ENCODE assay signal across 14 cellular contexts in genomic region chr2:238120463-238121298, GRCh38. TPM values are rescaled to one million over a fixed set of nuclear protein-coding genes. Genes with fewer than 3 reads are reported as not detected.
A peak's percentile ranks its signal among the peaks of the same experiment; 100 is the strongest.
DNase-seq lines count a peak whose midpoint lies in the region; ATAC-seq, FAIRE-seq and TF ChIP-seq lines count a peak whose summit lies in the region.
"Had no signal": no experiment of that assay in that cellular context is flagged by ENCODE, and none has a peak within 500 bp of the region (broad histone marks: within the 10 kb centered on the region; RNA-seq: fewer than 3 reads in every experiment).

No MANE protein-coding gene starts in this region.

- FAIRE-seq in GM12878 (lab: Jason Lieb, UNC) (no peak), kidney (lab: Jason Lieb, UNC) (no peak)

- in situ Hi-C loops in GM12878 (cut with MboI) = no loop called here

- H3K4me3 Mint-ChIP-seq in endothelial cell (ENCODE audit: unreplicated experiment) = no peak overlapping the region

- no peak for TF ChIP-seq POLR2A in GM12878 (IDR thresholded peaks at IDR 0.05; ENCODE audit: low read depth, low read length)

- H3K4me2 ChIP-seq in GM12878 (ENCODE audit: control insufficient read depth, insufficient read depth) = no peak overlapping the region

- no peaks in the 10 kb centered on the region for H3K36me3 Mint-ChIP-seq in endothelial cell (ENCODE audit: low read depth, unreplicated experiment)
- H3K36me3 Mint-ChIP-seq in activated naive CD4-positive, alpha-beta T cell treated with anti-CD3 and anti-CD28 coated beads, Interleukin-2, amount 50 U/mL, for 72 hours = no peaks in the 10 kb centered on the region

- SMC1A ChIA-PET in GM12878 (lab: Charles Lee; ENCODE audit: uncharacterized antibody, unreplicated experiment) = interaction anchor here (1.0 kb wide), 1 partner anchor 14 kb away, joined by 3 read pairs; no protein-coding TSS in a partner anchor

- H3K4me3 ChIP-seq in GM12878 = no peak overlapping the region
- no peak overlapping the region for H3K4me3 ChIP-seq in kidney (ENCODE audit: low read length in 2 of 2)
- H3K4me3 ChIP-seq: gastrocnemius medialis, uterus had no signal

- TF ChIP-seq CTCF in GM12878 (IDR thresholded peaks at IDR 0.05 in 2 of 3, conservative IDR thresholded peaks at IDR 0.05 in 1 of 3; ENCODE audit: control insufficient read depth in 2 of 3, extremely low read depth in 1 of 3, insufficient read depth in 1 of 3, low read depth in 3 of 3, low read length in 3 of 3) = no peak
- no peak for TF ChIP-seq CTCF in kidney (IDR thresholded peaks at IDR 0.05; ENCODE audit: borderline replicate concordance, extremely low read depth, insufficient read depth)
- no peak for TF ChIP-seq CTCF in endothelial cell (IDR thresholded peaks at IDR 0.05; ENCODE audit: unreplicated experiment)

- intact Hi-C loops in Right ventricle myocardium superior (cut with DNase I) = no loop called here
- intact Hi-C loops in cardiac septum (cut with DNase I) = loop anchor here (5.0 kb wide), 1 partner anchor 142 kb away; no protein-coding TSS in a partner anchor
- intact Hi-C loops in GM12878 (cut with micrococcal nuclease; ENCODE audit: unreplicated experiment) = no loop called here
- intact Hi-C loops in kidney (cut with DNase I) = no loop called here

- TF ChIP-seq RAD21 in GM12878 (IDR thresholded peaks at IDR 0.05; ENCODE audit: insufficient read depth, low read depth, low read length) = no peak

- H3K9ac ChIP-seq in GM12878 (ENCODE audit: control insufficient read depth, insufficient read depth, low read length) = no peak overlapping the region
- no peak overlapping the region for H3K9ac ChIP-seq in kidney (ENCODE audit: low read length in 2 of 2)

- H3K4me1 ChIP-seq in GM12878 (ENCODE audit: control insufficient read depth, insufficient read depth, low read length) = no peaks in the 10 kb centered on the region
- no peaks in the 10 kb centered on the region for H3K4me1 ChIP-seq in kidney (ENCODE audit: control insufficient read depth in 1 of 2, insufficient read depth in 1 of 2, low read depth in 1 of 2, low read length in 2 of 2)
- H3K4me1 ChIP-seq: gastrocnemius medialis, uterus had no signal

- no peaks in the 10 kb centered on the region for H3K4me1 Mint-ChIP-seq in endothelial cell (ENCODE audit: unreplicated experiment)

- CTCF ChIA-PET in GM12878 (lab: Yijun Ruan, JAX) = interaction anchor here (0.8 kb wide), 1 partner anchor 18 kb away, joined by 3 read pairs; no protein-coding TSS in a partner anchor

- no peaks in the 10 kb centered on the region for H4K20me1 ChIP-seq in GM12878 (ENCODE audit: control insufficient read depth, insufficient read depth)

- ATAC-seq in Right ventricle myocardium superior (ENCODE audit: poor library complexity) (peak; percentile 69), GM12878 (peak; percentile 20; the same call in 1 of the 3 replicates)
- no peak for ATAC-seq in activated naive CD4-positive, alpha-beta T cell treated with anti-CD3 and anti-CD28 coated beads, Interleukin-2, amount 50 U/mL, for 72 hours
- ATAC-seq: gastrocnemius medialis, left lobe of liver had no signal

- TF ChIP-seq EP300 in GM12878 (IDR thresholded peaks at IDR 0.05; ENCODE audit: borderline replicate concordance in 1 of 2, control insufficient read depth in 1 of 2, low read depth in 2 of 2, low read length in 2 of 2) = no peak

- H3K9me3 ChIP-seq in GM12878 (replicated peaks; ENCODE audit: control insufficient read depth, insufficient read depth, low read length) (no peaks in the 10 kb centered on the region), kidney (ENCODE audit: control insufficient read depth in 1 of 2, low read length in 2 of 2) (no peaks in the 10 kb centered on the region)
- H3K9me3 ChIP-seq: gastrocnemius medialis, uterus had no signal

- no peak overlapping the region for H2AFZ ChIP-seq in GM12878 (ENCODE audit: control insufficient read depth, low read depth, low read length)

- no TSS peak for BruUV-seq in GM12878 (replicated peaks; lab: Mats Ljungman, UMichigan)

- POLR2A ChIA-PET in GM12878 (lab: Charles Lee) = interaction anchor here (2.2 kb wide), 1 partner anchor 12 kb away, joined by 7 read pairs; no protein-coding TSS in a partner anchor

- no peaks in the 10 kb centered on the region for H3K9me3 Mint-ChIP-seq in endothelial cell (ENCODE audit: unreplicated experiment)
- H3K9me3 Mint-ChIP-seq in activated naive CD4-positive, alpha-beta T cell treated with anti-CD3 and anti-CD28 coated beads, Interleukin-2, amount 50 U/mL, for 72 hours = no peaks in the 10 kb centered on the region

- peak; percentile 49 for DNase-seq in Right ventricle myocardium superior
- no peak for DNase-seq in cardiac septum (ENCODE audit: low spot score)
- DNase-seq in GM12878 (ENCODE audit: low read depth, low spot score) = no peak
- DNase-seq in kidney = peak; percentile 59
- no peak for DNase-seq in endothelial cell (ENCODE audit: low spot score)
- no peak for DNase-seq in activated naive CD4-positive, alpha-beta T cell treated with anti-CD3 and anti-CD28 coated beads, Interleukin-2, amount 50 U/mL, for 72 hours (ENCODE audit: low spot score in 2 of 2)
- no peak for DNase-seq in AG08396 (ENCODE audit: low spot score)
- no peak for DNase-seq in stimulated activated CD4-positive, alpha-beta T cell treated with anti-CD3 and anti-CD28 coated beads, Interleukin-4, amount 100 ng/mL, for 24 hours
- DNase-seq: gastrocnemius medialis, nucleus accumbens, SIG-M5, uterus had no signal

- H3K27ac ChIP-seq in GM12878 (ENCODE audit: control insufficient read depth, insufficient read depth) (no peak overlapping the region), kidney (ENCODE audit: low read depth in 2 of 2, low read length in 2 of 2) (no peak overlapping the region)
- H3K27ac ChIP-seq: gastrocnemius medialis, uterus had no signal

- no peaks in the 10 kb centered on the region for H3K27me3 ChIP-seq in GM12878 (replicated peaks in 1 of 2; ENCODE audit: control insufficient read depth in 2 of 2, insufficient read depth in 2 of 2, low read length in 1 of 2)
- H3K27me3 ChIP-seq: uterus had no signal

- no peaks in the 10 kb centered on the region for H3K36me3 ChIP-seq in GM12878 (ENCODE audit: control insufficient read depth in 2 of 2, insufficient read depth in 2 of 2, low read length in 1 of 2)
- no peaks in the 10 kb centered on the region for H3K36me3 ChIP-seq in kidney (ENCODE audit: control insufficient read depth in 1 of 2, insufficient read depth in 2 of 2, low read length in 2 of 2)
- H3K36me3 ChIP-seq: gastrocnemius medialis, uterus had no signal

- no peaks in the 10 kb centered on the region for H3K79me2 ChIP-seq in GM12878 (ENCODE audit: control insufficient read depth, insufficient read depth, low read length)

- WGBS in GM12878 (ENCODE audit: insufficient coverage, insufficient replicate concordance, low lambda C conversion rate, missing lambda C conversion rate) = 41% methylated on average over 30 of the region's 30 CpGs

- H3K27ac Mint-ChIP-seq in endothelial cell (ENCODE audit: unreplicated experiment) = no peak overlapping the region
- H3K27ac Mint-ChIP-seq in activated naive CD4-positive, alpha-beta T cell treated with anti-CD3 and anti-CD28 coated beads, Interleukin-2, amount 50 U/mL, for 72 hours = no peak overlapping the region

- RAD21 ChIA-PET in GM12878 (lab: Charles Lee; ENCODE audit: unreplicated experiment) = interaction anchor here (1.3 kb wide), 1 partner anchor 142 kb away, joined by 5 read pairs; no protein-coding TSS in a partner anchor

- peaks cover 9% of the 10 kb centered on the region for H3K27me3 Mint-ChIP-seq in endothelial cell (ENCODE audit: unreplicated experiment)

RNA-seq across cellular contexts. Expression of gene KLHL30, which starts 17.8 kb away (rescaled TPM):
- total RNA-seq in Right ventricle myocardium superior = 20.0 TPM
- 14.3 TPM for total RNA-seq in cardiac septum
- total RNA-seq in GM12878 (2013; cell fraction: nucleolus; rRNA removed) = 0.12 and 0.13 TPM in 2 replicates
- 0.05 TPM in 1 of 2 replicates, not detected in the other for total RNA-seq in GM12878 (2014; rRNA removed)
- not detected in 2 replicates for total RNA-seq in GM12878 (2014; rRNA removed; fragmentation: Illumina TruSeq; extraction: Trizol)
- 0.05 TPM in 1 of 2 replicates, not detected in the other for total RNA-seq in GM12878 (2021)
- not detected for polyA plus RNA-seq in GM12878 (2011; ENCODE audit: low read depth)
- not detected in 2 replicates for polyA plus RNA-seq in GM12878 (2011; rRNA removed)
- polyA plus RNA-seq in GM12878 (2011; cell fraction: cytosol; rRNA removed) = not detected in 2 replicates
- 0.09 TPM in 1 of 2 replicates, not detected in the other for polyA plus RNA-seq in GM12878 (2011; cell fraction: nucleus; rRNA removed)
- polyA plus RNA-seq in GM12878 (2012) = 0.03 TPM in 1 of 2 replicates, not detected in the other
- polyA plus RNA-seq in GM12878 (2014; fragmentation: Illumina TruSeq; extraction: Trizol) = not detected in 2 replicates
- not detected for polyA plus RNA-seq in GM12878 (2014; fragmentation: Nextera tagmentation; extraction: Ambion mirVana)
- polyA plus RNA-seq in GM12878 (2014; rRNA removed) = not detected in 2 replicates
- under 1 TPM in 1 of 2 experiments, not detected in 1; 0.03 TPM for polyA plus RNA-seq in GM12878 (2016; fragmentation: Nextera tagmentation; extraction: Ambion mirVana)
- not detected in 2 replicates for polyA minus RNA-seq in GM12878 (2011; rRNA and poly(A)+ RNA removed)
- polyA minus RNA-seq in GM12878 (2011; cell fraction: cytosol; rRNA and poly(A)+ RNA removed) = not detected in 2 replicates
- not detected in 2 replicates for polyA minus RNA-seq in GM12878 (2011; cell fraction: nucleus; rRNA and poly(A)+ RNA removed)
- total RNA-seq in kidney = 5.7 TPM
- 0.24 TPM for polyA plus RNA-seq in kidney (ENCODE audit: insufficient read depth, low read depth, low replicate concordance)
- not detected for total RNA-seq in endothelial cell (ENCODE audit: unreplicated experiment)
- total RNA-seq in activated naive CD4-positive, alpha-beta T cell treated with anti-CD3 and anti-CD28 coated beads, Interleukin-2, amount 50 U/mL, for 72 hours = not detected

RNA-seq across cellular contexts. Expression of gene ESPNL, which starts 20.5 kb away (rescaled TPM):
- not detected for total RNA-seq in Right ventricle myocardium superior
- 0.08 TPM for total RNA-seq in cardiac septum
- 3.3 and 4.0 TPM in 2 replicates for total RNA-seq in GM12878 (2013; cell fraction: nucleolus; rRNA removed)
- total RNA-seq in GM12878 (2014; rRNA removed) = 0.49 and 0.56 TPM in 2 replicates
- total RNA-seq in GM12878 (2014; rRNA removed; fragmentation: Illumina TruSeq; extraction: Trizol) = 0.14 and 0.18 TPM in 2 replicates
- total RNA-seq in GM12878 (2021) = 0.32 and 0.41 TPM in 2 replicates
- polyA plus RNA-seq in GM12878 (2011; ENCODE audit: low read depth) = 0.07 TPM
- polyA plus RNA-seq in GM12878 (2011; rRNA removed) = 0.56 and 0.94 TPM in 2 replicates
- 1.6 and 2.2 TPM in 2 replicates for polyA plus RNA-seq in GM12878 (2011; cell fraction: cytosol; rRNA removed)
- 6.6 and 6.9 TPM in 2 replicates for polyA plus RNA-seq in GM12878 (2011; cell fraction: nucleus; rRNA removed)
- 0.38 and 0.48 TPM in 2 replicates for polyA plus RNA-seq in GM12878 (2012)
- 0.12 TPM in 1 of 2 replicates, not detected in the other for polyA plus RNA-seq in GM12878 (2014; fragmentation: Illumina TruSeq; extraction: Trizol)
- not detected for polyA plus RNA-seq in GM12878 (2014; fragmentation: Nextera tagmentation; extraction: Ambion mirVana)
- 0.36 and 0.39 TPM in 2 replicates for polyA plus RNA-seq in GM12878 (2014; rRNA removed)
- under 1 TPM in 1 of 2 experiments, not detected in 1; 0.05 TPM for polyA plus RNA-seq in GM12878 (2016; fragmentation: Nextera tagmentation; extraction: Ambion mirVana)
- 0.15 and 0.62 TPM in 2 replicates for polyA minus RNA-seq in GM12878 (2011; rRNA and poly(A)+ RNA removed)
- 0.94 TPM in 1 of 2 replicates, not detected in the other for polyA minus RNA-seq in GM12878 (2011; cell fraction: cytosol; rRNA and poly(A)+ RNA removed)
- polyA minus RNA-seq in GM12878 (2011; cell fraction: nucleus; rRNA and poly(A)+ RNA removed) = 0.60 and 0.77 TPM in 2 replicates
- 2.7 TPM for total RNA-seq in kidney
- 0.28 TPM for polyA plus RNA-seq in kidney (ENCODE audit: insufficient read depth, low read depth, low replicate concordance)
- 0.82 TPM for total RNA-seq in endothelial cell (ENCODE audit: unreplicated experiment)
- under 1 TPM; 0.18 to 0.43 TPM for total RNA-seq in activated naive CD4-positive, alpha-beta T cell treated with anti-CD3 and anti-CD28 coated beads, Interleukin-2, amount 50 U/mL, for 72 hours
- total RNA-seq: MCF 10A had no signal

RNA-seq across cellular contexts. Expression of gene ERFE, which starts 38.1 kb away (rescaled TPM):
- total RNA-seq in Right ventricle myocardium superior = not detected
- total RNA-seq in cardiac septum = 0.62 TPM
- not detected in 2 replicates for total RNA-seq in GM12878 (2013; cell fraction: nucleolus; rRNA removed)
- total RNA-seq in GM12878 (2014; rRNA removed) = not detected in 2 replicates
- total RNA-seq in GM12878 (2014; rRNA removed; fragmentation: Illumina TruSeq; extraction: Trizol) = not detected in 2 replicates
- total RNA-seq in GM12878 (2021) = not detected in 2 replicates
- polyA plus RNA-seq in GM12878 (2011; ENCODE audit: low read depth) = not detected
- not detected in 2 replicates for polyA plus RNA-seq in GM12878 (2011; rRNA removed)
- not detected in 2 replicates for polyA plus RNA-seq in GM12878 (2011; cell fraction: cytosol; rRNA removed)
- polyA plus RNA-seq in GM12878 (2011; cell fraction: nucleus; rRNA removed) = not detected in 2 replicates
- polyA plus RNA-seq in GM12878 (2012) = 0.11 TPM in 1 of 2 replicates, not detected in the other
- polyA plus RNA-seq in GM12878 (2014; fragmentation: Illumina TruSeq; extraction: Trizol) = not detected in 2 replicates
- not detected for polyA plus RNA-seq in GM12878 (2014; fragmentation: Nextera tagmentation; extraction: Ambion mirVana)
- not detected in 2 replicates for polyA plus RNA-seq in GM12878 (2014; rRNA removed)
- polyA plus RNA-seq in GM12878 (2016; fragmentation: Nextera tagmentation; extraction: Ambion mirVana) = not detected
- polyA minus RNA-seq in GM12878 (2011; rRNA and poly(A)+ RNA removed) = not detected in 2 replicates
- polyA minus RNA-seq in GM12878 (2011; cell fraction: cytosol; rRNA and poly(A)+ RNA removed) = not detected in 2 replicates
- 0.24 TPM in 1 of 2 replicates, not detected in the other for polyA minus RNA-seq in GM12878 (2011; cell fraction: nucleus; rRNA and poly(A)+ RNA removed)
- 61.4 TPM for total RNA-seq in kidney
- polyA plus RNA-seq in kidney (ENCODE audit: insufficient read depth, low read depth, low replicate concordance) = 1.6 TPM
- 0.41 TPM for total RNA-seq in endothelial cell (ENCODE audit: unreplicated experiment)
- total RNA-seq in activated naive CD4-positive, alpha-beta T cell treated with anti-CD3 and anti-CD28 coated beads, Interleukin-2, amount 50 U/mL, for 72 hours = under 1 TPM in 1 of 2 donors, not detected in 1; 0.60 TPM
- total RNA-seq: left lobe of liver had no signal

RNA-seq across cellular contexts. Expression of gene SCLY, which starts 59.9 kb away (rescaled TPM):
- 8.6 TPM for total RNA-seq in Right ventricle myocardium superior
- 8.8 TPM for total RNA-seq in cardiac septum
- 121 and 125 TPM in 2 replicates for total RNA-seq in GM12878 (2013; cell fraction: nucleolus; rRNA removed)
- 35.4 and 37.9 TPM in 2 replicates for total RNA-seq in GM12878 (2014; rRNA removed)
- total RNA-seq in GM12878 (2014; rRNA removed; fragmentation: Illumina TruSeq; extraction: Trizol) = 22.6 and 24.4 TPM in 2 replicates
- total RNA-seq in GM12878 (2021) = 31.9 and 34.3 TPM in 2 replicates
- polyA plus RNA-seq in GM12878 (2011; ENCODE audit: low read depth) = 10.1 TPM
- polyA plus RNA-seq in GM12878 (2011; rRNA removed) = 31.9 and 42.2 TPM in 2 replicates
- polyA plus RNA-seq in GM12878 (2011; cell fraction: cytosol; rRNA removed) = 38.5 and 49.2 TPM in 2 replicates
- polyA plus RNA-seq in GM12878 (2011; cell fraction: nucleus; rRNA removed) = 71.2 and 92.5 TPM in 2 replicates
- polyA plus RNA-seq in GM12878 (2012) = 11.0 and 12.3 TPM in 2 replicates
- 22.2 and 22.3 TPM in 2 replicates for polyA plus RNA-seq in GM12878 (2014; fragmentation: Illumina TruSeq; extraction: Trizol)
- polyA plus RNA-seq in GM12878 (2014; fragmentation: Nextera tagmentation; extraction: Ambion mirVana) = 1 to 10 TPM; 3.3 to 3.6 TPM
- polyA plus RNA-seq in GM12878 (2014; rRNA removed) = 30.3 and 35.2 TPM in 2 replicates
- polyA plus RNA-seq in GM12878 (2016; fragmentation: Nextera tagmentation; extraction: Ambion mirVana) = 10 to 100 TPM; 46.4 to 49.1 TPM
- 46.1 and 55.5 TPM in 2 replicates for polyA minus RNA-seq in GM12878 (2011; rRNA and poly(A)+ RNA removed)
- 10.7 and 21.7 TPM in 2 replicates for polyA minus RNA-seq in GM12878 (2011; cell fraction: cytosol; rRNA and poly(A)+ RNA removed)
- polyA minus RNA-seq in GM12878 (2011; cell fraction: nucleus; rRNA and poly(A)+ RNA removed) = 37.5 and 75.9 TPM in 2 replicates
- 18.3 TPM for total RNA-seq in kidney
- 21.9 TPM for polyA plus RNA-seq in kidney (ENCODE audit: insufficient read depth, low read depth, low replicate concordance)
- total RNA-seq in endothelial cell (ENCODE audit: unreplicated experiment) = 17.7 TPM
- 10 to 100 TPM; 58.0 to 75.2 TPM for total RNA-seq in activated naive CD4-positive, alpha-beta T cell treated with anti-CD3 and anti-CD28 coated beads, Interleukin-2, amount 50 U/mL, for 72 hours

Comparison
In these comparisons a context has a peak if more than half of its experiments do, and no peak if none do; other contexts are left out.
1. DNase-seq: peak in Right ventricle myocardium superior (single experiment) and kidney (single experiment); none in cardiac septum (single experiment), GM12878 (single experiment), endothelial cell (single experiment), activated naive CD4-positive, alpha-beta T cell treated with anti-CD3 and anti-CD28 coated beads, Interleukin-2, amount 50 U/mL, for 72 hours (0 of 2), AG08396 (single experiment) and stimulated activated CD4-positive, alpha-beta T cell treated with anti-CD3 and anti-CD28 coated beads, Interleukin-4, amount 100 ng/mL, for 24 hours (single experiment).
2. ATAC-seq: peak in Right ventricle myocardium superior (single experiment) and GM12878 (single experiment); none in activated naive CD4-positive, alpha-beta T cell treated with anti-CD3 and anti-CD28 coated beads, Interleukin-2, amount 50 U/mL, for 72 hours (0 of 2).
3. RNA of gene ERFE, which starts 38.1 kb away (total RNA-seq): 61.4 TPM in kidney (single experiment); 0.62 TPM in cardiac septum (single experiment), 0.60 TPM in activated naive CD4-positive, alpha-beta T cell treated with anti-CD3 and anti-CD28 coated beads, Interleukin-2, amount 50 U/mL, for 72 hours, 0.41 TPM in endothelial cell (single experiment), not detected in Right ventricle myocardium superior (single experiment) and not detected in GM12878; every median in the first group is over 10 times any median in the second.